18 cellular contexts compared by ENCODE assay signal in the genomic region with DNA sequence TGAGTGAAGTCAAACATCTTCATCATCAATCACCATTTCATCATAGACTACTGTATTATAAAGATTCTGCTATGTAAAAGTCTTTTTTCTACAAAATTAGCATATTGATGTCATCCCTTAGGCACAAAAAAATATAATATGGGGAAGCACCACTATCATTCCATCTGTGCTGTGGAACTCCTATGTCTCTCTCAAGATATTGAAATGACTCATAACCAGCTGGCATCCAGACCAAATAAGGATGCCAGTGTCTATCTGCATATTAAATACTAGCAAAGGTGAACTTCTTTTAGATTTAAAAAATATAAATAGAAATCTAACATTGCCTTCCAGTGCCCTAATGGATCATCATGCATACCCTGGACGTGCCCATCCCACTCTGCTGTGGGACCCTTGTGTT. TPM values are rescaled to one million over a fixed set of nuclear protein-coding genes. Genes with fewer than 3 reads are reported as not detected.
DNase-seq lines count a peak whose midpoint lies in the region; ATAC-seq, FAIRE-seq and TF ChIP-seq lines count a peak whose summit lies in the region.
"Had no signal": no experiment of that assay in that cellular context is flagged by ENCODE, and none has a peak within 500 bp of the region (broad histone marks: within the 10 kb centered on the region; RNA-seq: fewer than 3 reads in every experiment).

No MANE protein-coding gene starts in this region.

- H3K9me1 ChIP-seq in K562 (ENCODE audit: control insufficient read depth, insufficient read depth, low read length), result no peaks in the 10 kb centered on the region

- no peak for TF ChIP-seq POLR2A in K562 (conservative IDR thresholded peaks at IDR 0.05)

- H3F3A ChIP-seq in neural cell (ENCODE audit: insufficient read depth, low read length, poor library complexity, severe bottlenecking), result no peaks in the 10 kb centered on the region

- no peaks in the 10 kb centered on the region for H3K9me2 ChIP-seq in neural cell (ENCODE audit: insufficient read depth, low read length)

- TF ChIP-seq CTCF in K562 (IDR thresholded peaks at IDR 0.05 in 2 of 3, conservative IDR thresholded peaks at IDR 0.05 in 1 of 3; ENCODE audit: insufficient read depth in 2 of 3, low read depth in 1 of 3, low read length in 3 of 3) (no peak), neural cell (IDR thresholded peaks at IDR 0.05; ENCODE audit: poor library complexity, severe bottlenecking) (no peak)

- H4K20me1 ChIP-seq in K562 (replicated peaks; ENCODE audit: control insufficient read depth, insufficient read depth, low read length), result no peaks in the 10 kb centered on the region
- no peaks in the 10 kb centered on the region for H4K20me1 ChIP-seq in neural cell (ENCODE audit: insufficient read depth)

- CTCF ChIA-PET in K562 (lab: Yijun Ruan, JAX; ENCODE audit: low intra/inter-chr PET ratio), result interaction anchor here (0.6 kb wide), 1 partner anchor 83 kb away, joined by 3 read pairs; no protein-coding TSS in a partner anchor

- TF ChIP-seq RAD21 in K562 (CRISPR knock-in tag; conservative IDR thresholded peaks at IDR 0.05 in 1 of 2, IDR thresholded peaks at IDR 0.05 in 1 of 2) (no peak), neural cell (conservative IDR thresholded peaks at IDR 0.05) (no peak)

- 56% methylated on average over 1 of the region's 1 CpG for WGBS in K562 (ENCODE audit: insufficient coverage, low coverage, missing lambda C conversion rate)

- POLR2A ChIA-PET in K562 (lab: Yijun Ruan, JAX), result no interaction called here

- H2AFZ ChIP-seq in K562 (ENCODE audit: low read depth, low read length), result no peak overlapping the region
- no peak overlapping the region for H2AFZ ChIP-seq in neural cell (ENCODE audit: low read depth, low read length)

- no peaks in the 10 kb centered on the region for H3K36me3 ChIP-seq in K562 (ENCODE audit: control insufficient read depth, insufficient read depth, low read length)
- no peaks in the 10 kb centered on the region for H3K36me3 ChIP-seq in neural cell (ENCODE audit: insufficient read depth, low read length)
- H3K36me3 ChIP-seq: BE2C, transverse colon had no signal

- no peak overlapping the region for H3K27ac ChIP-seq in K562 (ENCODE audit: extremely low read depth, low read depth, low read length)
- peak overlapping the region; percentile 69 for H3K27ac ChIP-seq in neural cell (ENCODE audit: low read length)
- H3K27ac ChIP-seq: 22Rv1, transverse colon had no signal

- H3K9me3 ChIP-seq in K562 (replicated peaks; ENCODE audit: control insufficient read depth, insufficient read depth, low read depth, low read length) (no peaks in the 10 kb centered on the region), neural cell (ENCODE audit: low read length) (no peaks in the 10 kb centered on the region)
- H3K9me3 ChIP-seq: BE2C, transverse colon had no signal

- no peaks in the 10 kb centered on the region for H3K27me3 ChIP-seq in K562 (ENCODE audit: control insufficient read depth in 2 of 2, insufficient read depth in 2 of 2, low read length in 2 of 2)
- no peaks in the 10 kb centered on the region for H3K27me3 ChIP-seq in neural cell (ENCODE audit: insufficient read depth, low read depth, low read length)
- H3K27me3 ChIP-seq: BE2C, transverse colon had no signal

- TF ChIP-seq EP300 in K562 (IDR thresholded peaks at IDR 0.05; ENCODE audit: low read length), result no peak
- peak; percentile 10 for TF ChIP-seq EP300 in neural cell (conservative IDR thresholded peaks at IDR 0.05; ENCODE audit: poor library complexity, severe bottlenecking)

- intact Hi-C loops in K562 (cut with micrococcal nuclease), result no loop called here

- in situ Hi-C loops in K562 (cut with MboI), result no loop called here

- H3K9ac ChIP-seq in K562 (ENCODE audit: insufficient read depth in 1 of 2, low read depth in 2 of 2, low read length in 2 of 2), result no peak overlapping the region
- H3K9ac ChIP-seq in neural cell (ENCODE audit: low read length), result peak overlapping the region; percentile 32

- no peak overlapping the region for H3K4me2 ChIP-seq in K562 (ENCODE audit: insufficient read depth, low read length)
- peak overlapping the region; percentile 30 for H3K4me2 ChIP-seq in neural cell (ENCODE audit: low read length)

- H3K4me3 ChIP-seq in K562, result no peak overlapping the region
- peak overlapping the region; percentile 9 for H3K4me3 ChIP-seq in neural cell (ENCODE audit: low read length)
- H3K4me3 ChIP-seq: transverse colon had no signal

- H3K79me2 ChIP-seq in K562 (ENCODE audit: control insufficient read depth, insufficient read depth, low read length) (no peaks in the 10 kb centered on the region), neural cell (replicated peaks; ENCODE audit: insufficient read depth, low read length) (no peaks in the 10 kb centered on the region)

- ATAC-seq in K562 (no peak), HG03342 (IDR thresholded peaks at IDR 0.05; ENCODE audit: unreplicated experiment) (no peak), HG03457 (IDR thresholded peaks at IDR 0.05; ENCODE audit: unreplicated experiment) (no peak), esophagus mucosa (no peak)

- DNase-seq in DMS 273 (lab: John Stamatoyannopoulos, UW; ENCODE audit: unreplicated experiment), result peak; percentile 30
- no peak for DNase-seq in DMS 273 treated with DMSO at 0.1 percent for 48 hours (lab: John Stamatoyannopoulos, UW)
- DNase-seq in M059J (ENCODE audit: low read depth), result peak; percentile 52
- no peak for DNase-seq in K562 (ENCODE audit: extremely low read depth in 1 of 4, low spot score in 3 of 4)
- DNase-seq: activated naive CD4-positive, alpha-beta T cell treated with Interleukin-2 at 50 U/mL for 16 hours; activated T-cell treated with anti-CD3 and anti-CD28 coated beads, Interleukin-2, amount 50 U/mL, for 48 hours; BE2C; cortex of kidney; NCI-H187 treated with DMSO at 0.1 percent for 48 hours; NCI-H69; small intestine; stimulated activated naive CD4-positive, alpha-beta T cell; transverse colon had no signal

- no peaks in the 10 kb centered on the region for H3K4me1 ChIP-seq in K562 (replicated peaks in 1 of 2; ENCODE audit: control insufficient read depth in 2 of 2, insufficient read depth in 2 of 2, low read length in 2 of 2)
- H3K4me1 ChIP-seq: BE2C, transverse colon had no signal

- BruUV-seq in K562 (replicated peaks; lab: Mats Ljungman, UMichigan), result no TSS peak

- FAIRE-seq in K562 (lab: Jason Lieb, UNC), result no peak
- FAIRE-seq: small intestine had no signal

TF ChIP-seq in K562, 482 proteins besides CTCF, POLR2A, EP300 and RAD21 (continues in another document):
- TF ChIP-seq JUND (IDR thresholded peaks at IDR 0.05; ENCODE audit: borderline replicate concordance, low read depth, low read length) (no peak), JUND (tag; IDR thresholded peaks at IDR 0.05; ENCODE audit: borderline replicate concordance, low read depth, low read length) (0 out of 3 replicates have a peak, but pooled peaks have one; percentile 15)

TF ChIP-seq in neural cell, 6 proteins besides CTCF, POLR2A, EP300 and RAD21 (continues in another document):
- TF ChIP-seq MXI1 (conservative IDR thresholded peaks at IDR 0.05; ENCODE audit: poor library complexity, severe bottlenecking), result no peak
- no peak for TF ChIP-seq TAF1 (IDR thresholded peaks at IDR 0.05; ENCODE audit: low read depth)
- no peak for TF ChIP-seq EZH2 (IDR thresholded peaks at IDR 0.05; ENCODE audit: borderline replicate concordance, insufficient read depth, low read length, poor library complexity, severe bottlenecking)
- no peak for TF ChIP-seq SMC3 (conservative IDR thresholded peaks at IDR 0.05; ENCODE audit: poor library complexity)

RNA-seq across cellular contexts. Expression of gene DCAF5, which starts 17.9 kb away (rescaled TPM):
- 17.5 and 26.1 TPM in 2 replicates for total RNA-seq in M059J (2014; rRNA removed; shearing (Covaris generic))
- 22.5 and 34.2 TPM in 2 replicates for total RNA-seq in K562 (2011; cell fraction: chromatin; rRNA removed; ENCODE audit: low replicate concordance)
- total RNA-seq in K562 (2011; cell fraction: nucleolus; rRNA removed), result 17.0 and 18.6 TPM in 2 replicates
- 21.1 and 24.9 TPM in 2 replicates for total RNA-seq in K562 (2011; cell fraction: nucleoplasm; rRNA removed)
- total RNA-seq in K562 (2014; rRNA removed), result 7.5 and 8.1 TPM in 2 replicates
- 11.3 and 12.7 TPM in 2 replicates for total RNA-seq in K562 (2014; rRNA removed; fragmentation: Illumina TruSeq; extraction: Trizol)
- total RNA-seq in K562 (2015; rRNA removed; fragmentation: Illumina TruSeq; extraction: Trizol), result 12.5 and 13.2 TPM in 2 replicates
- total RNA-seq in K562 (2021), result 16.9 and 20.2 TPM in 2 replicates
- polyA plus RNA-seq in K562 (2011; rRNA removed), result 24.1 and 26.3 TPM in 2 replicates
- 27.4 and 30.1 TPM in 2 replicates for polyA plus RNA-seq in K562 (2011; cell fraction: cytosol; rRNA removed)
- polyA plus RNA-seq in K562 (2011; cell fraction: nucleus; rRNA removed), result 73.7 and 97.8 TPM in 2 replicates
- 14.2 and 21.5 TPM in 2 replicates for polyA plus RNA-seq in K562 (2012)
- polyA plus RNA-seq in K562 (2014; fragmentation: Illumina TruSeq; extraction: Trizol), result 21.8 and 23.6 TPM in 2 replicates
- polyA plus RNA-seq in K562 (2014; fragmentation: Nextera tagmentation; extraction: Ambion mirVana), result 1 to 10 TPM; 5.6 to 9.1 TPM
- 13.7 and 15.1 TPM in 2 replicates for polyA plus RNA-seq in K562 (2014; rRNA removed)
- 15.9 and 19.1 TPM in 2 replicates for polyA minus RNA-seq in K562 (2011; rRNA and poly(A)+ RNA removed)
- 9.4 and 10.4 TPM in 2 replicates for polyA minus RNA-seq in K562 (2011; cell fraction: cytosol; rRNA and poly(A)+ RNA removed)
- 18.0 and 25.4 TPM in 2 replicates for polyA minus RNA-seq in K562 (2011; cell fraction: nucleus; rRNA and poly(A)+ RNA removed)
- 33.5 and 34.6 TPM in 2 replicates for polyA plus RNA-seq in neural cell
- 66.3 and 67.0 TPM in 2 replicates for polyA minus RNA-seq in neural cell
- 28.1 TPM for total RNA-seq in esophagus mucosa

RNA-seq across cellular contexts. Expression of gene EXD2, which starts 20.4 kb away (rescaled TPM):
- total RNA-seq in M059J (2014; rRNA removed; shearing (Covaris generic)), result 9.4 and 13.2 TPM in 2 replicates
- 10.3 and 15.3 TPM in 2 replicates for total RNA-seq in K562 (2011; cell fraction: chromatin; rRNA removed; ENCODE audit: low replicate concordance)
- total RNA-seq in K562 (2011; cell fraction: nucleolus; rRNA removed), result 6.0 and 7.1 TPM in 2 replicates
- 10.2 and 12.1 TPM in 2 replicates for total RNA-seq in K562 (2011; cell fraction: nucleoplasm; rRNA removed)
- total RNA-seq in K562 (2014; rRNA removed) (3.0 and 4.6 TPM in 2 replicates), K562 (2014; rRNA removed; fragmentation: Illumina TruSeq; extraction: Trizol) (3.2 and 3.9 TPM in 2 replicates), K562 (2015; rRNA removed; fragmentation: Illumina TruSeq; extraction: Trizol) (4.5 and 4.7 TPM in 2 replicates), K562 (2021) (5.0 and 6.1 TPM in 2 replicates), esophagus mucosa (12.2 TPM)
- polyA plus RNA-seq in K562 (2011; rRNA removed) (7.5 and 8.4 TPM in 2 replicates), K562 (2014; fragmentation: Illumina TruSeq; extraction: Trizol) (4.6 and 4.8 TPM in 2 replicates), K562 (2014; fragmentation: Nextera tagmentation; extraction: Ambion mirVana) (1 to 10 TPM; 1.6 TPM), K562 (2014; rRNA removed) (3.7 and 4.5 TPM in 2 replicates), neural cell (43.3 and 49.9 TPM in 2 replicates)
- 2.8 and 5.5 TPM in 2 replicates for polyA plus RNA-seq in K562 (2011; cell fraction: cytosol; rRNA removed)
- 6.4 and 12.9 TPM in 2 replicates for polyA plus RNA-seq in K562 (2011; cell fraction: nucleus; rRNA removed)
- polyA plus RNA-seq in K562 (2012), result 4.4 and 5.8 TPM in 2 replicates
- polyA minus RNA-seq in K562 (2011; rRNA and poly(A)+ RNA removed), result 10.1 and 14.8 TPM in 2 replicates
- 2.8 and 5.5 TPM in 2 replicates for polyA minus RNA-seq in K562 (2011; cell fraction: cytosol; rRNA and poly(A)+ RNA removed)
- polyA minus RNA-seq in K562 (2011; cell fraction: nucleus; rRNA and poly(A)+ RNA removed), result 3.0 and 5.2 TPM in 2 replicates
- 45.8 and 47.2 TPM in 2 replicates for polyA minus RNA-seq in neural cell

Comparison
In these comparisons a context has a peak if more than half of its experiments do, and no peak if none do; other contexts are left out.
1. DNase-seq: peak in DMS 273 (single experiment) and M059J (single experiment); none in DMS 273 treated with DMSO at 0.1 percent for 48 hours (single experiment) and K562 (0 of 4).